Comparison of ENCODE assay signal across 1 cellular context in the genomic region with DNA sequence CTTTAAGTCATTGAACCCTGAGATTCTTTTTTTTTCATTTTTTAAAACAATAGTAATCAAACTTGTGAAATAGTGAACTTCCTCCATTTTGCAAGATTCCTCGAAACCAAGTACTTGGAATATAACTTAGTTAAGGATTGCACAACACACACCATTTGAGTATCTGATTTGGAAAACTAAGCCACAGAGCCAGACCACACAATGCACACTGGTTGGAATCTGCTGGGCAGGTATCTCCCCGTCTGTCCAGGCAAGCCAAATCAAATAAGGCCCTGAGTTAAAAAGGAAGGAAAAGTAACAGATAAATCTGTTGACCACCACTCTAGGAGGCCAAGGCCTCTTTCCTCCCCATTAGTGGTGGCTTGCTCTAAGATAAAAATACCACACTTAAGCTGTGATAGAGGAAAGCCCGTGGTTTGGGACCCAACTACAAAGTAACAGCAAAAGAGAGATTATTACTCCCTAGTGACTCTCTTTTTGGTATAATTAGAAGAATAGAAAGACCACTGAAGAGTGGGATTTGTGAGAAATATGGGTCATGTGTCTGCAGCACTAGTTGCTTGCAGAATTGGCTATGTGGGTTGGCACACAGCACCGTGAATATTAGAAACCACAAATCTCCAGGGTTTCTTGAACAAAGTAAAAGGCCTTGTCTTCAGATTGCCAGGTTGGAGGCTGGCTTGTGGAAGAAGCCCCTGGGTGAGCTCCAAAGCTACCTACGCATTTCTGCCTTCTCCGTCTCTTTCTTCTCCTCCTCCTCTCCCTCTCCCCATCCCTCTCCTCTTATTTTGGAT.
TF ChIP-seq lines count a peak whose summit lies in the region.

No MANE protein-coding gene starts in this region.

TF ChIP-seq in SK-N-SH, 30 proteins besides CTCF, POLR2A, EP300 and RAD21 (continued from another document):
- TF ChIP-seq, protein P1, sequence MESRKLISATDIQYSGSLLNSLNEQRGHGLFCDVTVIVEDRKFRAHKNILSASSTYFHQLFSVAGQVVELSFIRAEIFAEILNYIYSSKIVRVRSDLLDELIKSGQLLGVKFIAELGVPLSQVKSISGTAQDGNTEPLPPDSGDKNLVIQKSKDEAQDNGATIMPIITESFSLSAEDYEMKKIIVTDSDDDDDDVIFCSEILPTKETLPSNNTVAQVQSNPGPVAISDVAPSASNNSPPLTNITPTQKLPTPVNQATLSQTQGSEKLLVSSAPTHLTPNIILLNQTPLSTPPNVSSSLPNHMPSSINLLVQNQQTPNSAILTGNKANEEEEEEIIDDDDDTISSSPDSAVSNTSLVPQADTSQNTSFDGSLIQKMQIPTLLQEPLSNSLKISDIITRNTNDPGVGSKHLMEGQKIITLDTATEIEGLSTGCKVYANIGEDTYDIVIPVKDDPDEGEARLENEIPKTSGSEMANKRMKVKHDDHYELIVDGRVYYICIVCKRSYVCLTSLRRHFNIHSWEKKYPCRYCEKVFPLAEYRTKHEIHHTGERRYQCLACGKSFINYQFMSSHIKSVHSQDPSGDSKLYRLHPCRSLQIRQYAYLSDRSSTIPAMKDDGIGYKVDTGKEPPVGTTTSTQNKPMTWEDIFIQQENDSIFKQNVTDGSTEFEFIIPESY (IDR thresholded peaks at IDR 0.05; ENCODE audit: borderline replicate concordance, low read depth): no peak
- TF ChIP-seq TEAD4 (IDR thresholded peaks at IDR 0.05; ENCODE audit: borderline replicate concordance, insufficient read depth): no peak
- TF ChIP-seq RXRA (IDR thresholded peaks at IDR 0.05; ENCODE audit: borderline replicate concordance, low read depth): no peak
